Comparison of ENCODE assay signal across 13 cellular contexts in genomic region chr3:116051040-116051439, GRCh38.
A peak's percentile ranks its signal among the peaks of the same experiment; 100 is the strongest.
DNase-seq lines count a peak whose midpoint lies in the region; ATAC-seq, FAIRE-seq and TF ChIP-seq lines count a peak whose summit lies in the region.
"Had no signal": no experiment of that assay in that cellular context is flagged by ENCODE, and none has a peak within 500 bp of the region (broad histone marks: within the 10 kb centered on the region; RNA-seq: fewer than 3 reads in every experiment).

No MANE protein-coding gene starts in this region.

- H3K9me3 ChIP-seq in GM12878 (replicated peaks; ENCODE audit: control insufficient read depth, insufficient read depth, low read length), result no peaks in the 10 kb centered on the region
- no peaks in the 10 kb centered on the region for H3K9me3 ChIP-seq in upper lobe of left lung
- H3K9me3 ChIP-seq: ovary had no signal

- TF ChIP-seq EP300 in GM12878 (IDR thresholded peaks at IDR 0.05; ENCODE audit: borderline replicate concordance in 1 of 2, control insufficient read depth in 1 of 2, low read depth in 2 of 2, low read length in 2 of 2) (no peak), upper lobe of left lung (IDR thresholded peaks at IDR 0.05) (no peak)

- H3K4me1 ChIP-seq in GM12878 (ENCODE audit: control insufficient read depth, insufficient read depth, low read length) (peaks cover 5% of the 10 kb centered on the region), upper lobe of left lung (no peaks in the 10 kb centered on the region)

- in situ Hi-C loops in GM12878 (cut with MboI), result no loop called here

- no peak overlapping the region for H3K4me3 ChIP-seq in GM12865 (ENCODE audit: low read depth, low read length)
- no peak overlapping the region for H3K4me3 ChIP-seq in GM12878
- no peak overlapping the region for H3K4me3 ChIP-seq in upper lobe of left lung
- H3K4me3 ChIP-seq: ovary had no signal

- no peaks in the 10 kb centered on the region for H3K36me3 ChIP-seq in GM12878 (ENCODE audit: control insufficient read depth in 2 of 2, insufficient read depth in 2 of 2, low read length in 1 of 2)
- no peaks in the 10 kb centered on the region for H3K36me3 ChIP-seq in upper lobe of left lung
- H3K36me3 ChIP-seq: ovary had no signal

- peak; percentile 81 for ATAC-seq in GM19351 (IDR thresholded peaks at IDR 0.05; ENCODE audit: unreplicated experiment)
- peak; percentile 59 for ATAC-seq in HG02870 (IDR thresholded peaks at IDR 0.05; ENCODE audit: unreplicated experiment)
- peak; percentile 45; the same call in 2 of the 3 replicates for ATAC-seq in GM12878
- ATAC-seq in upper lobe of left lung (ENCODE audit: low FRiP score in 2 of 2), result no peak

- WGBS in GM12878 (ENCODE audit: insufficient coverage, insufficient replicate concordance, low lambda C conversion rate, missing lambda C conversion rate), result 22% methylated on average over 4 of the region's 4 CpGs
- 76 to 88% methylated on average over 4 of the region's 4 CpGs for WGBS in upper lobe of left lung, 2 donors

- peak; percentile 31 for FAIRE-seq in GM12878 (lab: Jason Lieb, UNC)
- FAIRE-seq: D721Med had no signal

- TF ChIP-seq POLR2A in GM12878 (IDR thresholded peaks at IDR 0.05; ENCODE audit: low read depth, low read length) (no peak), upper lobe of left lung (IDR thresholded peaks at IDR 0.05) (no peak)

- H3K27ac ChIP-seq in GM12878 (ENCODE audit: control insufficient read depth, insufficient read depth) (no peak overlapping the region), upper lobe of left lung (no peak overlapping the region)
- H3K27ac ChIP-seq: ovary had no signal

- peak; percentile 12 for DNase-seq in GM12865 (ENCODE audit: low read depth)
- no peak for DNase-seq in GM12878 (ENCODE audit: low read depth, low spot score)
- DNase-seq in upper lobe of left lung, result no peak
- no peak for DNase-seq in SIG-M5 treated with dmso at 0.1 percent for 504 hours (lab: John Stamatoyannopoulos, UW; ENCODE audit: unreplicated experiment)
- DNase-seq in cortex of kidney (lab: John Stamatoyannopoulos, UW), result no peak
- DNase-seq in HuH-7.5 (ENCODE audit: low spot score), result no peak
- DNase-seq: activated CD4-positive, alpha-beta T cell treated with anti-CD3 and anti-CD28 coated beads for 4 hours; activated T-cell treated with anti-CD3 and anti-CD28 coated beads, Interleukin-2, amount 50 U/mL, for 1 hour; ovary; trophoblast cell had no signal

- POLR2A ChIA-PET in GM12878 (lab: Charles Lee), result interaction anchor here (0.7 kb wide), 1 partner anchor 84 kb away, joined by 4 read pairs; no protein-coding TSS in a partner anchor

- H3K79me2 ChIP-seq in GM12878 (ENCODE audit: control insufficient read depth, insufficient read depth, low read length), result no peaks in the 10 kb centered on the region

- intact Hi-C loops in GM12878 (cut with micrococcal nuclease; ENCODE audit: unreplicated experiment), result no loop called here

- H3K27me3 ChIP-seq in GM12878 (replicated peaks in 1 of 2; ENCODE audit: control insufficient read depth in 2 of 2, insufficient read depth in 2 of 2, low read length in 1 of 2), result no peaks in the 10 kb centered on the region
- H3K27me3 ChIP-seq in upper lobe of left lung, result no peaks in the 10 kb centered on the region
- H3K27me3 ChIP-seq: ovary had no signal

- H4K20me1 ChIP-seq in GM12878 (ENCODE audit: control insufficient read depth, insufficient read depth), result no peaks in the 10 kb centered on the region

- RAD21 ChIA-PET in GM12878 (lab: Charles Lee; ENCODE audit: unreplicated experiment), result interaction anchor here (1.3 kb wide), 1 partner anchor 13 kb away, joined by 7 read pairs; no protein-coding TSS in a partner anchor

- TF ChIP-seq CTCF in GM12865 (IDR thresholded peaks at IDR 0.05; ENCODE audit: insufficient read depth, low read depth, low read length, missing control alignments) (no peak), GM12878 (IDR thresholded peaks at IDR 0.05 in 2 of 3, conservative IDR thresholded peaks at IDR 0.05 in 1 of 3; ENCODE audit: control insufficient read depth in 2 of 3, extremely low read depth in 1 of 3, insufficient read depth in 1 of 3, low read depth in 3 of 3, low read length in 3 of 3) (no peak), upper lobe of left lung (IDR thresholded peaks at IDR 0.05) (no peak)

- no peak overlapping the region for H3K9ac ChIP-seq in GM12878 (ENCODE audit: control insufficient read depth, insufficient read depth, low read length)

- SMC1A ChIA-PET in GM12878 (lab: Charles Lee; ENCODE audit: uncharacterized antibody, unreplicated experiment), result interaction anchor here (0.6 to 1.9 kb wide), 7 partner anchors 9 to 1366 kb away, joined by 3 to 7 read pairs (median 4); no protein-coding TSS in a partner anchor

- CTCF ChIA-PET in GM12878 (lab: Yijun Ruan, JAX), result interaction anchor here (1.2 kb wide), 1 partner anchor 12 kb away, joined by 3 read pairs; no protein-coding TSS in a partner anchor

- no TSS peak for BruUV-seq in GM12878 (replicated peaks; lab: Mats Ljungman, UMichigan)

- peak overlapping the region; percentile 56 for H3K4me2 ChIP-seq in GM12878 (ENCODE audit: control insufficient read depth, insufficient read depth)

- no peak for TF ChIP-seq RAD21 in GM12878 (IDR thresholded peaks at IDR 0.05; ENCODE audit: insufficient read depth, low read depth, low read length)

- H2AFZ ChIP-seq in GM12878 (ENCODE audit: control insufficient read depth, low read depth, low read length), result peak overlapping the region; percentile 25; the same call in 1 of the 2 replicates

TF ChIP-seq in GM12878, 131 proteins besides CTCF, POLR2A, EP300 and RAD21:
- no peak for TF ChIP-seq TAF1 (IDR thresholded peaks at IDR 0.05; ENCODE audit: borderline replicate concordance, low read depth, low read length)
- TF ChIP-seq TARDBP (IDR thresholded peaks at IDR 0.05; ENCODE audit: borderline replicate concordance), result no peak
- no peak for TF ChIP-seq ZNF24 (IDR thresholded peaks at IDR 0.05)
- no peak for TF ChIP-seq ZNF207 (IDR thresholded peaks at IDR 0.05; ENCODE audit: borderline replicate concordance)
- TF ChIP-seq, protein P1, sequence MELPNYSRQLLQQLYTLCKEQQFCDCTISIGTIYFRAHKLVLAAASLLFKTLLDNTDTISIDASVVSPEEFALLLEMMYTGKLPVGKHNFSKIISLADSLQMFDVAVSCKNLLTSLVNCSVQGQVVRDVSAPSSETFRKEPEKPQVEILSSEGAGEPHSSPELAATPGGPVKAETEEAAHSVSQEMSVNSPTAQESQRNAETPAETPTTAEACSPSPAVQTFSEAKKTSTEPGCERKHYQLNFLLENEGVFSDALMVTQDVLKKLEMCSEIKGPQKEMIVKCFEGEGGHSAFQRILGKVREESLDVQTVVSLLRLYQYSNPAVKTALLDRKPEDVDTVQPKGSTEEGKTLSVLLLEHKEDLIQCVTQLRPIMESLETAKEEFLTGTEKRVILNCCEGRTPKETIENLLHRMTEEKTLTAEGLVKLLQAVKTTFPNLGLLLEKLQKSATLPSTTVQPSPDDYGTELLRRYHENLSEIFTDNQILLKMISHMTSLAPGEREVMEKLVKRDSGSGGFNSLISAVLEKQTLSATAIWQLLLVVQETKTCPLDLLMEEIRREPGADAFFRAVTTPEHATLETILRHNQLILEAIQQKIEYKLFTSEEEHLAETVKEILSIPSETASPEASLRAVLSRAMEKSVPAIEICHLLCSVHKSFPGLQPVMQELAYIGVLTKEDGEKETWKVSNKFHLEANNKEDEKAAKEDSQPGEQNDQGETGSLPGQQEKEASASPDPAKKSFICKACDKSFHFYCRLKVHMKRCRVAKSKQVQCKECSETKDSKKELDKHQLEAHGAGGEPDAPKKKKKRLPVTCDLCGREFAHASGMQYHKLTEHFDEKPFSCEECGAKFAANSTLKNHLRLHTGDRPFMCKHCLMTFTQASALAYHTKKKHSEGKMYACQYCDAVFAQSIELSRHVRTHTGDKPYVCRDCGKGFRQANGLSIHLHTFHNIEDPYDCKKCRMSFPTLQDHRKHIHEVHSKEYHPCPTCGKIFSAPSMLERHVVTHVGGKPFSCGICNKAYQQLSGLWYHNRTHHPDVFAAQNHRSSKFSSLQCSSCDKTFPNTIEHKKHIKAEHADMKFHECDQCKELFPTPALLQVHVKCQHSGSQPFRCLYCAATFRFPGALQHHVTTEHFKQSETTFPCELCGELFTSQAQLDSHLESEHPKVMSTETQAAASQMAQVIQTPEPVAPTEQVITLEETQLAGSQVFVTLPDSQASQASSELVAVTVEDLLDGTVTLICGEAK (IDR thresholded peaks at IDR 0.05; ENCODE audit: borderline replicate concordance), result no peak
- no peak for TF ChIP-seq SUPT20H (IDR thresholded peaks at IDR 0.05; ENCODE audit: borderline replicate concordance, control insufficient read depth, low read depth, low read length)
- no peak for TF ChIP-seq SMAD1 (IDR thresholded peaks at IDR 0.05; ENCODE audit: low read depth, partially characterized antibody)
- TF ChIP-seq ZSCAN29 (IDR thresholded peaks at IDR 0.05), result no peak
- no peak for TF ChIP-seq CBX5 (IDR thresholded peaks at IDR 0.05; ENCODE audit: low read depth)
- TF ChIP-seq IKZF2 (IDR thresholded peaks at IDR 0.05), result no peak
TF ChIP-seq in GM12878: peak in this region for 0.

Comparison
In these comparisons a context has a peak if more than half of its experiments do, and no peak if none do; other contexts are left out.
1. ATAC-seq: peak in GM19351 (single experiment), HG02870 (single experiment) and GM12878 (single experiment); none in upper lobe of left lung (0 of 2).